ENCODE assay signal across 8 cellular contexts in genomic region chr2:163626635-163627034, GRCh38.
DNase-seq lines count a peak whose midpoint lies in the region; ATAC-seq and TF ChIP-seq lines count a peak whose summit lies in the region.
"Not testable (repeated sequence)": the region's sequence is repeated elsewhere in the genome, so short reads cannot be mapped to it uniquely, and the experiment has no call there.

No MANE protein-coding gene starts in this region.

- H3K4me2 ChIP-seq in hepatocyte, smooth muscle cell: not testable (repeated sequence)

- H3K27ac ChIP-seq in Panc1 (ENCODE audit: low read length) (peak overlapping the region; percentile 30; the same call in 1 of the 2 replicates), epithelial cell of prostate (peak overlapping the region; percentile 30), hepatocyte (peak overlapping the region; percentile 43), smooth muscle cell (ENCODE audit: low read depth) (peak overlapping the region; percentile 37)

- POLR2A ChIA-PET in Panc1 (lab: Charles Lee): not testable (repeated sequence)

- not testable (repeated sequence) for H3K27me3 ChIP-seq in MG63; Panc1 (ENCODE audit: control insufficient read depth, insufficient read depth, low read length); hepatocyte; smooth muscle cell (ENCODE audit: low read depth)

- ATAC-seq in Panc1: peak; percentile 91
- ATAC-seq in Right ventricle myocardium superior (ENCODE audit: poor library complexity): peak; percentile 89

- not testable (repeated sequence) for H3K9me3 ChIP-seq in MG63; Panc1 (ENCODE audit: control insufficient read depth, insufficient read depth, low read depth, low read length); hepatocyte (ENCODE audit: low read depth); smooth muscle cell (replicated peaks; ENCODE audit: low read depth)

- not testable (repeated sequence) for H3K9ac ChIP-seq in smooth muscle cell (ENCODE audit: low read depth)

- not testable (repeated sequence) for H4K20me1 ChIP-seq in hepatocyte (ENCODE audit: insufficient read depth, poor library complexity, severe bottlenecking); smooth muscle cell (ENCODE audit: low read depth)

- CTCF ChIA-PET in Panc1 (lab: Charles Lee): not testable (repeated sequence)

- not testable (repeated sequence) for BruUV-seq in Panc1 (replicated peaks; lab: Mats Ljungman, UMichigan)

- not testable (repeated sequence) for H3K9me2 ChIP-seq in hepatocyte (replicated peaks; ENCODE audit: insufficient read depth)

- H3K4me1 ChIP-seq in Panc1 (ENCODE audit: control insufficient read depth, insufficient read depth, low read length) (peaks cover 13% of the 10 kb centered on the region), smooth muscle cell (ENCODE audit: low read depth) (peaks cover 11% of the 10 kb centered on the region)
- H3K4me1 ChIP-seq in hepatocyte (ENCODE audit: insufficient read depth): not testable (repeated sequence)

- H3F3A ChIP-seq in smooth muscle cell (ENCODE audit: low read depth): not testable (repeated sequence)

- H3K79me2 ChIP-seq in hepatocyte; smooth muscle cell (ENCODE audit: low read depth): not testable (repeated sequence)

- intact Hi-C loops in Panc1 (cut with micrococcal nuclease; ENCODE audit: unreplicated experiment); Right ventricle myocardium superior (cut with DNase I): not testable (repeated sequence)

- DNase-seq in Daoy (ENCODE audit: low read depth) (peak; percentile 7), MG63 (peak; percentile 3), Panc1 (ENCODE audit: low read depth, low spot score) (peak; percentile 30), astrocyte of the cerebellum (ENCODE audit: low read depth) (peak; percentile 50), hepatocyte (ENCODE audit: low spot score) (peak; percentile 44)
- not testable (repeated sequence) for DNase-seq in epithelial cell of prostate (ENCODE audit: low read depth, low spot score); Right ventricle myocardium superior; smooth muscle cell (lab: John Stamatoyannopoulos, UW; ENCODE audit: unreplicated experiment)

- in situ Hi-C loops in Panc1 (cut with HindIII; ENCODE audit: low pct_unique_long_range_greater_than_20kb, low sequenced_read_pairs); astrocyte of the cerebellum (cut with HindIII; ENCODE audit: low sequenced_read_pairs): not testable (repeated sequence)

- peak overlapping the region; percentile 10 for H2AFZ ChIP-seq in hepatocyte
- not testable (repeated sequence) for H2AFZ ChIP-seq in smooth muscle cell (ENCODE audit: low read depth)

- WGBS in hepatocyte (ENCODE audit: low lambda C conversion rate, missing lambda C conversion rate): 68% methylated on average over 6 of the region's 6 CpGs
- 49% methylated on average over 6 of the region's 6 CpGs for WGBS in smooth muscle cell (ENCODE audit: low lambda C conversion rate)

- H3K4me3 ChIP-seq in MG63; Panc1 (ENCODE audit: low read depth in 2 of 2, low read length in 2 of 2); astrocyte of the cerebellum (ENCODE audit: low read depth, low read length); hepatocyte; smooth muscle cell: not testable (repeated sequence)

- not testable (repeated sequence) for TF ChIP-seq CTCF in Panc1 (IDR thresholded peaks at IDR 0.05); astrocyte of the cerebellum (IDR thresholded peaks at IDR 0.05; ENCODE audit: low read depth, low read length, missing control alignments); hepatocyte (IDR thresholded peaks at IDR 0.05; ENCODE audit: poor library complexity); smooth muscle cell (IDR thresholded peaks at IDR 0.05; ENCODE audit: borderline replicate concordance, insufficient read depth, poor library complexity, severe bottlenecking)

- not testable (repeated sequence) for H3K36me3 ChIP-seq in MG63; Panc1 (ENCODE audit: control insufficient read depth, insufficient read depth, low read length); hepatocyte (replicated peaks; ENCODE audit: insufficient read depth, low read depth); smooth muscle cell (ENCODE audit: low read depth)
